In genomic region chr3:23485922-23486321, GRCh38 we compare ENCODE assay signal across 36 cellular contexts.
"Had no signal": no experiment of that assay in that cellular context is flagged by ENCODE, and none has a peak within 500 bp of the region (broad histone marks: within the 10 kb centered on the region; RNA-seq: fewer than 3 reads in every experiment).

No MANE protein-coding gene starts in this region.

- H3K27ac Mint-ChIP-seq: activated B cell treated with CpG ODN at 0.5 μM for 24 hours; activated CD4-positive, alpha-beta memory T cell treated with anti-CD3 and anti-CD28 coated beads for 36 hours; activated CD4-positive, alpha-beta T cell treated with anti-CD3 and anti-CD28 coated beads, Interleukin-2, amount 10 ng/mL, durations not matched to agents 24 days and 14 days; activated CD8-positive, alpha-beta T cell treated with anti-CD3 and anti-CD28 coated beads for 36 hours; activated naive CD4-positive, alpha-beta T cell treated with anti-CD3 and anti-CD28 coated beads for 36 hours; activated naive CD4-positive, alpha-beta T cell treated with anti-CD3 and anti-CD28 coated beads, Interleukin-2, amount 50 U/mL, for 72 hours; activated naive CD8-positive, alpha-beta T cell treated with anti-CD3 and anti-CD28 coated beads for 36 hours; activated T-cell treated with anti-CD3 and anti-CD28 coated beads, Interleukin-2, amount 50 U/mL, for 72 hours; activated T-helper 1 cell treated with anti-CD3 and anti-CD28 coated beads, Interleukin-12 subunit alpha, Interleukin-12 subunit beta, Interleukin-2, Interleukin-4 antibody, amounts not matched to agents 30 ng/mL and 10 ng/mL and 1 ng/mL, durations not matched to agents 14 hours and 24 hours and 36 hours; activated T-helper 17 cell treated with anti-CD3 and anti-CD28 coated beads, Interleukin-2, amount 50 U/mL, for 72 hours; T-helper 1 cell treated with Interleukin-12 subunit alpha and Interleukin-12 subunit beta and Interleukin-4 antibody, amounts not matched to agents 30 μg/mL and 1 μg/mL, for 36 hours; T-helper 2 cell treated with Interferon-gamma antibody and Interleukin-4, amounts not matched to agents 5 μg/mL and 100 μg/mL, for 36 hours had no signal

- H3K27ac ChIP-seq: adrenal gland, body of pancreas, brain microvascular endothelial cell, breast epithelium, VCaP had no signal

- H3K4me1 ChIP-seq: adrenal gland, body of pancreas, breast epithelium had no signal

- DNase-seq: activated B cell treated with CpG ODN at 0.5 μM for 24 hours; activated CD4-positive, alpha-beta memory T cell treated with anti-CD3 and anti-CD28 coated beads for 36 hours; activated CD4-positive, alpha-beta T cell treated with anti-CD3 and anti-CD28 coated beads for 4 hours; activated CD4-positive, alpha-beta T cell treated with anti-CD3 and anti-CD28 coated beads, Interleukin-2, amount 10 ng/mL, durations not matched to agents 24 days and 14 days; activated CD4-positive, alpha-beta T cell treated with anti-CD3 and anti-CD28 coated beads, Interleukin-2, amount 50 U/mL, for 1 hour; activated CD4-positive, alpha-beta T cell treated with anti-CD3 and anti-CD28 coated beads, Interleukin-2, amount 50 U/mL, for 4 hours; activated CD4-positive, CD25-positive, alpha-beta regulatory T cell treated with anti-CD3 and anti-CD28 coated beads, Interleukin-2, amount 50 U/mL, for 72 hours; activated CD8-positive, alpha-beta memory T cell treated with anti-CD3 and anti-CD28 coated beads, Interleukin-2, amount 50 U/mL, for 4 hours; activated CD8-positive, alpha-beta T cell treated with anti-CD3 and anti-CD28 coated beads for 36 hours; activated effector memory CD4-positive, alpha-beta T cell treated with anti-CD3 and anti-CD28 coated beads, Interleukin-2, amount 50 U/mL, for 16 hours; activated gamma-delta T cell treated with Interleukin-2 at 50 U/mL for 16 hours; activated naive CD4-positive, alpha-beta T cell; activated naive CD4-positive, alpha-beta T cell treated with anti-CD3 and anti-CD28 coated beads for 36 hours; activated naive CD4-positive, alpha-beta T cell treated with anti-CD3 and anti-CD28 coated beads, Interleukin-2, amount 50 U/mL, for 16 hours; activated naive CD8-positive, alpha-beta T cell treated with anti-CD3 and anti-CD28 coated beads for 36 hours; activated T-cell treated with anti-CD3 and anti-CD28 coated beads for 4 hours; activated T-cell treated with anti-CD3 and anti-CD28 coated beads, Interleukin-2, amount 50 U/mL, for 1 hour; activated T-cell treated with anti-CD3 and anti-CD28 coated beads, Interleukin-2, amount 50 U/mL, for 4 hours; activated T-cell treated with anti-CD3 and anti-CD28 coated beads, Interleukin-2, amount 50 U/mL, for 72 hours; adrenal gland; amniotic stem cell; aorta; body of pancreas; brain microvascular endothelial cell; caudate nucleus; SW 1271; T-helper 1 cell; T-helper 2 cell; T-helper 9 cell had no signal

- H3K36me3 Mint-ChIP-seq: activated CD4-positive, alpha-beta memory T cell treated with anti-CD3 and anti-CD28 coated beads for 36 hours had no signal

- H3K9me3 Mint-ChIP-seq: activated T-helper 17 cell treated with anti-CD3 and anti-CD28 coated beads, Interleukin-2, amount 50 U/mL, for 72 hours had no signal

- H3K36me3 ChIP-seq: adrenal gland, brain microvascular endothelial cell, breast epithelium had no signal

- H3K9me3 ChIP-seq: adrenal gland, body of pancreas had no signal

- H3K27me3 ChIP-seq: adrenal gland, body of pancreas, brain microvascular endothelial cell, breast epithelium had no signal

- H3K4me3 Mint-ChIP-seq: activated B cell treated with CpG ODN at 0.5 μM for 24 hours; activated CD4-positive, alpha-beta memory T cell treated with anti-CD3 and anti-CD28 coated beads for 36 hours; activated CD4-positive, alpha-beta T cell treated with anti-CD3 and anti-CD28 coated beads, Interleukin-2, amount 10 ng/mL, durations not matched to agents 24 days and 14 days; activated CD8-positive, alpha-beta T cell treated with anti-CD3 and anti-CD28 coated beads for 36 hours; activated naive CD4-positive, alpha-beta T cell treated with anti-CD3 and anti-CD28 coated beads for 36 hours; activated naive CD8-positive, alpha-beta T cell treated with anti-CD3 and anti-CD28 coated beads for 36 hours; activated T-cell treated with anti-CD3 and anti-CD28 coated beads, Interleukin-2, amount 50 U/mL, for 4 hours; activated T-cell treated with anti-CD3 and anti-CD28 coated beads, Interleukin-2, amount 50 U/mL, for 72 hours; activated T-helper 1 cell treated with anti-CD3 and anti-CD28 coated beads, Interleukin-12 subunit alpha, Interleukin-12 subunit beta, Interleukin-2, Interleukin-4 antibody, amounts not matched to agents 30 ng/mL and 10 ng/mL and 1 ng/mL, durations not matched to agents 14 hours and 24 hours and 36 hours; activated T-helper 17 cell treated with anti-CD3 and anti-CD28 coated beads, Interleukin-2, amount 50 U/mL, for 72 hours; T-helper 1 cell treated with Interleukin-12 subunit alpha and Interleukin-12 subunit beta and Interleukin-4 antibody, amounts not matched to agents 30 μg/mL and 1 μg/mL, for 36 hours; T-helper 2 cell treated with Interferon-gamma antibody and Interleukin-4, amounts not matched to agents 5 μg/mL and 100 μg/mL, for 36 hours had no signal

- ATAC-seq: activated CD8-positive, alpha-beta T cell treated with anti-CD3 and anti-CD28 coated beads for 36 hours; activated naive CD4-positive, alpha-beta T cell treated with anti-CD3 and anti-CD28 coated beads, Interleukin-2, amount 50 U/mL, for 72 hours; activated T-cell treated with anti-CD3 and anti-CD28 coated beads, Interleukin-2, amount 50 U/mL, for 4 hours; activated T-cell treated with anti-CD3 and anti-CD28 coated beads, Interleukin-2, amount 50 U/mL, for 72 hours; activated T-helper 17 cell treated with anti-CD3 and anti-CD28 coated beads, Interleukin-2, amount 50 U/mL, for 72 hours; body of pancreas had no signal

- H3K27me3 Mint-ChIP-seq: activated B cell treated with CpG ODN at 0.5 μM for 24 hours; activated CD4-positive, alpha-beta memory T cell treated with anti-CD3 and anti-CD28 coated beads for 36 hours; activated CD4-positive, alpha-beta T cell treated with anti-CD3 and anti-CD28 coated beads, Interleukin-2, amount 10 ng/mL, durations not matched to agents 24 days and 14 days; activated CD8-positive, alpha-beta T cell treated with anti-CD3 and anti-CD28 coated beads for 36 hours; activated naive CD8-positive, alpha-beta T cell treated with anti-CD3 and anti-CD28 coated beads for 36 hours; activated T-helper 17 cell treated with anti-CD3 and anti-CD28 coated beads, Interleukin-2, amount 50 U/mL, for 72 hours had no signal

- H3K4me1 Mint-ChIP-seq: activated CD4-positive, alpha-beta T cell treated with anti-CD3 and anti-CD28 coated beads, Interleukin-2, amount 10 ng/mL, durations not matched to agents 24 days and 14 days; activated naive CD8-positive, alpha-beta T cell treated with anti-CD3 and anti-CD28 coated beads for 36 hours; activated T-helper 17 cell treated with anti-CD3 and anti-CD28 coated beads, Interleukin-2, amount 50 U/mL, for 72 hours had no signal

- H3K4me3 ChIP-seq: adrenal gland, body of pancreas, breast epithelium had no signal
